38 cellular contexts compared by ENCODE assay signal in genomic region chr15:54088837-54089236, GRCh38.
"Had no signal": no experiment of that assay in that cellular context is flagged by ENCODE, and none has a peak within 500 bp of the region (broad histone marks: within the 10 kb centered on the region; RNA-seq: fewer than 3 reads in every experiment).

No MANE protein-coding gene starts in this region.

- DNase-seq: activated B cell treated with CpG ODN at 0.5 μM for 24 hours; activated CD4-positive, alpha-beta memory T cell treated with anti-CD3 and anti-CD28 coated beads for 36 hours; activated CD4-positive, alpha-beta T cell treated with anti-CD3 and anti-CD28 coated beads for 4 hours; activated CD4-positive, alpha-beta T cell treated with anti-CD3 and anti-CD28 coated beads, Interleukin-2, amount 10 ng/mL, durations not matched to agents 24 days and 14 days; activated CD4-positive, alpha-beta T cell treated with anti-CD3 and anti-CD28 coated beads, Interleukin-2, amount 50 U/mL, for 1 hour; activated CD4-positive, alpha-beta T cell treated with anti-CD3 and anti-CD28 coated beads, Interleukin-2, amount 50 U/mL, for 4 hours; activated CD4-positive, CD25-positive, alpha-beta regulatory T cell treated with anti-CD3 and anti-CD28 coated beads, Interleukin-2, amount 50 U/mL, for 72 hours; activated CD8-positive, alpha-beta memory T cell treated with anti-CD3 and anti-CD28 coated beads, Interleukin-2, amount 50 U/mL, for 4 hours; activated CD8-positive, alpha-beta T cell treated with anti-CD3 and anti-CD28 coated beads for 36 hours; activated gamma-delta T cell; activated naive CD4-positive, alpha-beta T cell treated with anti-CD3 and anti-CD28 coated beads, Interleukin-2, amount 10 ng/mL, durations not matched to agents 7 days and 5 days; activated naive CD4-positive, alpha-beta T cell treated with Interleukin-2 at 50 U/mL for 16 hours; activated naive CD8-positive, alpha-beta T cell treated with anti-CD3 and anti-CD28 coated beads, Interleukin-2, amount 10 ng/mL, durations not matched to agents 7 days and 5 days; activated naive CD8-positive, alpha-beta T cell treated with anti-CD3 and anti-CD28 coated beads, Interleukin-2, amount 50 U/mL, for 24 hours; activated T-cell treated with anti-CD3 and anti-CD28 coated beads for 4 hours; activated T-cell treated with anti-CD3 and anti-CD28 coated beads, Interleukin-2, amount 50 U/mL, for 1 hour; activated T-cell treated with anti-CD3 and anti-CD28 coated beads, Interleukin-2, amount 50 U/mL, for 4 hours; activated T-cell treated with anti-CD3 and anti-CD28 coated beads, Interleukin-2, amount 50 U/mL, for 72 hours; amygdala; anterior cingulate cortex; caudate nucleus; cerebellar nuclear complex; T-helper 1 cell; T-helper 2 cell; T-helper 9 cell had no signal

- H3K36me3 Mint-ChIP-seq: activated CD4-positive, alpha-beta memory T cell treated with anti-CD3 and anti-CD28 coated beads for 36 hours; activated naive CD4-positive, alpha-beta T cell treated with anti-CD3 and anti-CD28 coated beads, Interleukin-2, amount 10 ng/mL, durations not matched to agents 7 days and 5 days; activated naive CD4-positive, alpha-beta T cell treated with anti-CD3 and anti-CD28 coated beads, Interleukin-2, amount 50 U/mL, for 24 hours; activated naive CD8-positive, alpha-beta T cell; activated naive CD8-positive, alpha-beta T cell treated with anti-CD3 and anti-CD28 coated beads, Interleukin-2, amount 10 ng/mL, durations not matched to agents 7 days and 5 days; brain had no signal

- H3K4me3 Mint-ChIP-seq: activated B cell treated with CpG ODN at 0.5 μM for 24 hours; activated CD4-positive, alpha-beta memory T cell treated with anti-CD3 and anti-CD28 coated beads for 36 hours; activated CD4-positive, alpha-beta T cell treated with anti-CD3 and anti-CD28 coated beads, Interleukin-2, amount 10 ng/mL, durations not matched to agents 24 days and 14 days; activated CD8-positive, alpha-beta T cell treated with anti-CD3 and anti-CD28 coated beads for 36 hours; activated naive CD4-positive, alpha-beta T cell treated with anti-CD3 and anti-CD28 coated beads, Interleukin-2, amount 10 ng/mL, durations not matched to agents 7 days and 5 days; activated naive CD4-positive, alpha-beta T cell treated with anti-CD3 and anti-CD28 coated beads, Interleukin-2, amount 50 U/mL, for 24 hours; activated naive CD8-positive, alpha-beta T cell; activated naive CD8-positive, alpha-beta T cell treated with anti-CD3 and anti-CD28 coated beads, Interleukin-2, amount 10 ng/mL, durations not matched to agents 7 days and 5 days; activated naive CD8-positive, alpha-beta T cell treated with anti-CD3 and anti-CD28 coated beads, Interleukin-2, amount 50 U/mL, for 24 hours; activated T-cell treated with anti-CD3 and anti-CD28 coated beads, Interleukin-2, amount 50 U/mL, for 4 hours; activated T-cell treated with anti-CD3 and anti-CD28 coated beads, Interleukin-2, amount 50 U/mL, for 72 hours; activated T-helper 1 cell treated with anti-CD3 and anti-CD28 coated beads, Interleukin-12 subunit alpha, Interleukin-12 subunit beta, Interleukin-2, Interleukin-4 antibody, amounts not matched to agents 30 ng/mL and 10 ng/mL and 1 ng/mL, durations not matched to agents 14 hours and 24 hours and 36 hours; activated T-helper 17 cell treated with anti-CD3 and anti-CD28 coated beads, Interleukin-2, amount 50 U/mL, for 72 hours; brain; central memory CD8-positive, alpha-beta T cell; T-helper 1 cell treated with Interleukin-12 subunit alpha and Interleukin-12 subunit beta and Interleukin-4 antibody, amounts not matched to agents 30 μg/mL and 1 μg/mL, for 36 hours; T-helper 2 cell treated with Interferon-gamma antibody and Interleukin-4, amounts not matched to agents 5 μg/mL and 100 μg/mL, for 36 hours had no signal

- H3K27me3 Mint-ChIP-seq: activated B cell treated with CpG ODN at 0.5 μM for 24 hours; activated CD4-positive, alpha-beta T cell treated with anti-CD3 and anti-CD28 coated beads, Interleukin-2, amount 10 ng/mL, durations not matched to agents 24 days and 14 days; activated naive CD4-positive, alpha-beta T cell treated with anti-CD3 and anti-CD28 coated beads, Interleukin-2, amount 10 ng/mL, durations not matched to agents 7 days and 5 days; brain had no signal

- H3K4me1 Mint-ChIP-seq: activated B cell treated with CpG ODN at 0.5 μM for 24 hours; activated CD4-positive, alpha-beta T cell treated with anti-CD3 and anti-CD28 coated beads, Interleukin-2, amount 10 ng/mL, durations not matched to agents 24 days and 14 days; activated naive CD4-positive, alpha-beta T cell treated with anti-CD3 and anti-CD28 coated beads, Interleukin-2, amount 10 ng/mL, durations not matched to agents 7 days and 5 days; activated naive CD4-positive, alpha-beta T cell treated with anti-CD3 and anti-CD28 coated beads, Interleukin-2, amount 50 U/mL, for 24 hours; activated naive CD8-positive, alpha-beta T cell treated with anti-CD3 and anti-CD28 coated beads, Interleukin-2, amount 10 ng/mL, durations not matched to agents 7 days and 5 days; activated naive CD8-positive, alpha-beta T cell treated with anti-CD3 and anti-CD28 coated beads, Interleukin-2, amount 50 U/mL, for 24 hours; activated T-helper 17 cell treated with anti-CD3 and anti-CD28 coated beads, Interleukin-2, amount 50 U/mL, for 72 hours; brain; central memory CD8-positive, alpha-beta T cell had no signal

- ATAC-seq: activated CD8-positive, alpha-beta T cell treated with anti-CD3 and anti-CD28 coated beads for 36 hours; activated naive CD8-positive, alpha-beta T cell treated with anti-CD3 and anti-CD28 coated beads, Interleukin-2, amount 50 U/mL, for 24 hours; activated T-cell treated with anti-CD3 and anti-CD28 coated beads, Interleukin-2, amount 50 U/mL, for 4 hours; activated T-cell treated with anti-CD3 and anti-CD28 coated beads, Interleukin-2, amount 50 U/mL, for 72 hours; activated T-helper 17 cell treated with anti-CD3 and anti-CD28 coated beads, Interleukin-2, amount 50 U/mL, for 72 hours had no signal

- H3K4me1 ChIP-seq: ascending aorta had no signal

- H3K9me3 ChIP-seq: ascending aorta had no signal

- H3K36me3 ChIP-seq: ascending aorta, cardiac muscle cell had no signal

- H3K27ac ChIP-seq: ascending aorta, cardiac muscle cell, VCaP had no signal

- H3K27ac Mint-ChIP-seq: activated B cell treated with CpG ODN at 0.5 μM for 24 hours; activated CD4-positive, alpha-beta memory T cell treated with anti-CD3 and anti-CD28 coated beads for 36 hours; activated CD4-positive, alpha-beta T cell treated with anti-CD3 and anti-CD28 coated beads, Interleukin-2, amount 10 ng/mL, durations not matched to agents 24 days and 14 days; activated CD8-positive, alpha-beta T cell treated with anti-CD3 and anti-CD28 coated beads for 36 hours; activated naive CD4-positive, alpha-beta T cell treated with anti-CD3 and anti-CD28 coated beads, Interleukin-2, amount 10 ng/mL, durations not matched to agents 7 days and 5 days; activated naive CD4-positive, alpha-beta T cell treated with anti-CD3 and anti-CD28 coated beads, Interleukin-2, amount 50 U/mL, for 24 hours; activated naive CD8-positive, alpha-beta T cell; activated naive CD8-positive, alpha-beta T cell treated with anti-CD3 and anti-CD28 coated beads, Interleukin-2, amount 10 ng/mL, durations not matched to agents 7 days and 5 days; activated naive CD8-positive, alpha-beta T cell treated with anti-CD3 and anti-CD28 coated beads, Interleukin-2, amount 50 U/mL, for 24 hours; activated T-cell treated with anti-CD3 and anti-CD28 coated beads, Interleukin-2, amount 50 U/mL, for 72 hours; activated T-helper 1 cell treated with anti-CD3 and anti-CD28 coated beads, Interleukin-12 subunit alpha, Interleukin-12 subunit beta, Interleukin-2, Interleukin-4 antibody, amounts not matched to agents 30 ng/mL and 10 ng/mL and 1 ng/mL, durations not matched to agents 14 hours and 24 hours and 36 hours; activated T-helper 17 cell treated with anti-CD3 and anti-CD28 coated beads, Interleukin-2, amount 50 U/mL, for 72 hours; brain; T-helper 1 cell treated with Interleukin-12 subunit alpha and Interleukin-12 subunit beta and Interleukin-4 antibody, amounts not matched to agents 30 μg/mL and 1 μg/mL, for 36 hours; T-helper 2 cell treated with Interferon-gamma antibody and Interleukin-4, amounts not matched to agents 5 μg/mL and 100 μg/mL, for 36 hours had no signal

- H3K27me3 ChIP-seq: ascending aorta, cardiac muscle cell had no signal

- FAIRE-seq: bronchial epithelial cell, TTC549 had no signal

- H3K9me3 Mint-ChIP-seq: activated B cell treated with CpG ODN at 0.5 μM for 24 hours; activated CD4-positive, alpha-beta memory T cell treated with anti-CD3 and anti-CD28 coated beads for 36 hours; activated CD4-positive, alpha-beta T cell treated with anti-CD3 and anti-CD28 coated beads, Interleukin-2, amount 10 ng/mL, durations not matched to agents 24 days and 14 days; activated CD8-positive, alpha-beta T cell treated with anti-CD3 and anti-CD28 coated beads for 36 hours; activated naive CD4-positive, alpha-beta T cell treated with anti-CD3 and anti-CD28 coated beads, Interleukin-2, amount 10 ng/mL, durations not matched to agents 7 days and 5 days; activated naive CD4-positive, alpha-beta T cell treated with anti-CD3 and anti-CD28 coated beads, Interleukin-2, amount 50 U/mL, for 24 hours; activated naive CD8-positive, alpha-beta T cell treated with anti-CD3 and anti-CD28 coated beads, Interleukin-2, amount 10 ng/mL, durations not matched to agents 7 days and 5 days; activated naive CD8-positive, alpha-beta T cell treated with anti-CD3 and anti-CD28 coated beads, Interleukin-2, amount 50 U/mL, for 24 hours; activated T-cell treated with anti-CD3 and anti-CD28 coated beads, Interleukin-2, amount 50 U/mL, for 4 hours; activated T-cell treated with anti-CD3 and anti-CD28 coated beads, Interleukin-2, amount 50 U/mL, for 72 hours; activated T-helper 1 cell treated with anti-CD3 and anti-CD28 coated beads, Interleukin-12 subunit alpha, Interleukin-12 subunit beta, Interleukin-2, Interleukin-4 antibody, amounts not matched to agents 30 ng/mL and 10 ng/mL and 1 ng/mL, durations not matched to agents 14 hours and 24 hours and 36 hours; activated T-helper 17 cell treated with anti-CD3 and anti-CD28 coated beads, Interleukin-2, amount 50 U/mL, for 72 hours; brain; central memory CD8-positive, alpha-beta T cell; T-helper 1 cell treated with Interleukin-12 subunit alpha and Interleukin-12 subunit beta and Interleukin-4 antibody, amounts not matched to agents 30 μg/mL and 1 μg/mL, for 36 hours; T-helper 2 cell treated with Interferon-gamma antibody and Interleukin-4, amounts not matched to agents 5 μg/mL and 100 μg/mL, for 36 hours had no signal

- H3K4me3 ChIP-seq: ascending aorta, cardiac muscle cell had no signal
